ENCODE assay signal across 1 cellular context in genomic region chr1:215566556-215567490, GRCh38.
A peak's percentile ranks its signal among the peaks of the same experiment; 100 is the strongest.
TF ChIP-seq lines count a peak whose summit lies in the region.

Gene KCTD3 (plus strand): TSS chr1:215567304. CDS start chr1:215567686, 382 bp downstream.

TF ChIP-seq in H1, 55 proteins besides CTCF, POLR2A, EP300 and RAD21 (continued from another document):
- no peak for TF ChIP-seq CHD7 (IDR thresholded peaks at IDR 0.05; ENCODE audit: insufficient replicate concordance, low read length)
- no peak for TF ChIP-seq CEBPB (IDR thresholded peaks at IDR 0.05; ENCODE audit: low read depth, low read length)
- no peak for TF ChIP-seq SIRT6 (IDR thresholded peaks at IDR 0.05; ENCODE audit: low read length)
- TF ChIP-seq FOSL1 (IDR thresholded peaks at IDR 0.05; ENCODE audit: insufficient read depth, low read depth, low read length), result no peak
- TF ChIP-seq NRF1 (IDR thresholded peaks at IDR 0.05; ENCODE audit: low read depth, low read length), result no peak
- peak; percentile 33 for TF ChIP-seq RBBP5 (IDR thresholded peaks at IDR 0.05; ENCODE audit: borderline replicate concordance, low read depth, low read length)
- TF ChIP-seq POLR2AphosphoS5 (IDR thresholded peaks at IDR 0.05; ENCODE audit: low read depth, low read length), result peak; percentile 84; the same call in 1 of the 2 replicates
- no peak for TF ChIP-seq ZNF274 (IDR thresholded peaks at IDR 0.05; ENCODE audit: borderline replicate concordance, extremely low read depth, low read length)
- no peak for TF ChIP-seq EZH2 (IDR thresholded peaks at IDR 0.05; ENCODE audit: low read depth, low read length, severe bottlenecking)
- no peak for TF ChIP-seq E2F6 (IDR thresholded peaks at IDR 0.05)
- peak; percentile 53 for TF ChIP-seq TAF7 (optimal IDR thresholded peaks at IDR 0.05; ENCODE audit: borderline replicate concordance, low read depth, low read length)
- TF ChIP-seq USF2 (IDR thresholded peaks at IDR 0.05; ENCODE audit: low read length), result no peak
- TF ChIP-seq CBX5 (IDR thresholded peaks at IDR 0.05; ENCODE audit: low read depth, low read length), result no peak
- TF ChIP-seq CHD1 (IDR thresholded peaks at IDR 0.05; ENCODE audit: low read depth, low read length), result no peak
- TF ChIP-seq RNF2 (IDR thresholded peaks at IDR 0.05; ENCODE audit: borderline replicate concordance, low read depth, low read length, missing control alignments, poor library complexity, severe bottlenecking), result no peak
- TF ChIP-seq SRF (IDR thresholded peaks at IDR 0.05; ENCODE audit: low read depth, low read length), result no peak
- TF ChIP-seq SAP30 (IDR thresholded peaks at IDR 0.05; ENCODE audit: insufficient read depth, insufficient replicate concordance, low read length), result no peak
- TF ChIP-seq CBX8 (IDR thresholded peaks at IDR 0.05; ENCODE audit: borderline replicate concordance, low read depth, low read length), result no peak
- 0 out of 4 replicates have a peak, but pooled peaks of 1 of the 2 experiments have one; percentile 57 for TF ChIP-seq HDAC2 (IDR thresholded peaks at IDR 0.05; ENCODE audit: borderline replicate concordance in 1 of 2, low read depth in 2 of 2, low read length in 2 of 2)
- TF ChIP-seq CREB1 (IDR thresholded peaks at IDR 0.05), result peak; percentile 59; the same call in 1 of the 2 replicates
- TF ChIP-seq KDM4A (IDR thresholded peaks at IDR 0.05; ENCODE audit: low read depth, low read length, severe bottlenecking), result peak; percentile 48
- TF ChIP-seq CHD2 (IDR thresholded peaks at IDR 0.05; ENCODE audit: low read length), result no peak
- TF ChIP-seq TCF12 (IDR thresholded peaks at IDR 0.05; ENCODE audit: low read depth, low read length), result no peak
- no peak for TF ChIP-seq SP2 (IDR thresholded peaks at IDR 0.05; ENCODE audit: low read length)
- no peak for TF ChIP-seq KDM5A (IDR thresholded peaks at IDR 0.05; ENCODE audit: low read length)
- 0 out of 2 replicates have a peak, but pooled peaks have one; percentile 29 for TF ChIP-seq EGR1 (IDR thresholded peaks at IDR 0.05; ENCODE audit: borderline replicate concordance, low read depth, low read length)
- no peak for TF ChIP-seq HDAC6 (IDR thresholded peaks at IDR 0.05; ENCODE audit: low read depth, low read length)
- TF ChIP-seq NANOG (IDR thresholded peaks at IDR 0.05; ENCODE audit: insufficient read depth, low read depth, low read length, poor library complexity, severe bottlenecking), result no peak
- 0 out of 4 replicates have a peak, but pooled peaks of 1 of the 2 experiments have one; percentile 46 for TF ChIP-seq SIN3A (conservative IDR thresholded peaks at IDR 0.05 in 1 of 2, IDR thresholded peaks at IDR 0.05 in 1 of 2; ENCODE audit: low read depth in 1 of 2, low read length in 2 of 2)
- no peak for TF ChIP-seq JUN (IDR thresholded peaks at IDR 0.05; ENCODE audit: low read depth, low read length)
- TF ChIP-seq BACH1 (IDR thresholded peaks at IDR 0.05; ENCODE audit: low read length), result no peak; the same call in none of the 2 replicates
- no peak for TF ChIP-seq SP1 (IDR thresholded peaks at IDR 0.05; ENCODE audit: low read depth, low read length)
- no peak for TF ChIP-seq BRCA1 (IDR thresholded peaks at IDR 0.05; ENCODE audit: low read depth, low read length)
- TF ChIP-seq TBP (IDR thresholded peaks at IDR 0.05; ENCODE audit: low read depth, low read length), result peak; percentile 71
- TF ChIP-seq KDM1A (IDR thresholded peaks at IDR 0.05; ENCODE audit: borderline replicate concordance, low read length), result no peak
- TF ChIP-seq JUND (IDR thresholded peaks at IDR 0.05; ENCODE audit: low read length), result no peak
- TF ChIP-seq ATF3 (IDR thresholded peaks at IDR 0.05; ENCODE audit: insufficient read depth, low read depth, low read length), result no peak
- peak; percentile 19; the same call in 1 of the 2 replicates for TF ChIP-seq YY1 (IDR thresholded peaks at IDR 0.05; ENCODE audit: low read depth, low read length)
- TF ChIP-seq SIX5 (IDR thresholded peaks at IDR 0.05; ENCODE audit: low read depth, low read length), result no peak
- no peak for TF ChIP-seq MAFK (IDR thresholded peaks at IDR 0.05; ENCODE audit: low read depth, low read length)
- TF ChIP-seq ASH2L (IDR thresholded peaks at IDR 0.05; ENCODE audit: low read length), result peak; percentile 92
